ENCODE assay signal across 1 cellular context in genomic region chr1:51304360-51304759, GRCh38.
TF ChIP-seq lines count a peak whose summit lies in the region.

No MANE protein-coding gene starts in this region.

TF ChIP-seq in GM12878, 131 proteins besides CTCF, POLR2A, EP300 and RAD21:
- no peak for TF ChIP-seq ZNF687 (IDR thresholded peaks at IDR 0.05)
- TF ChIP-seq PKNOX1 (IDR thresholded peaks at IDR 0.05): no peak
- TF ChIP-seq IRF5 (IDR thresholded peaks at IDR 0.05; ENCODE audit: borderline replicate concordance): no peak
- TF ChIP-seq NR2F1 (conservative IDR thresholded peaks at IDR 0.05): no peak
- no peak for TF ChIP-seq SUZ12 (IDR thresholded peaks at IDR 0.05; ENCODE audit: unreplicated experiment)
- no peak for TF ChIP-seq NRF1 (conservative IDR thresholded peaks at IDR 0.05; ENCODE audit: low read depth, low read length)
- no peak for TF ChIP-seq SRF (IDR thresholded peaks at IDR 0.05; ENCODE audit: low read depth in 2 of 2, low read length in 2 of 2)
- no peak for TF ChIP-seq CBX3 (IDR thresholded peaks at IDR 0.05; ENCODE audit: borderline replicate concordance, low read depth)
- TF ChIP-seq SMAD1 (IDR thresholded peaks at IDR 0.05; ENCODE audit: low read depth, partially characterized antibody): no peak
- no peak for TF ChIP-seq YBX1 (IDR thresholded peaks at IDR 0.05)
- no peak for TF ChIP-seq SUPT20H (IDR thresholded peaks at IDR 0.05; ENCODE audit: borderline replicate concordance, control insufficient read depth, low read depth, low read length)
- TF ChIP-seq SP1 (IDR thresholded peaks at IDR 0.05; ENCODE audit: low read depth, low read length): no peak
- no peak for TF ChIP-seq MLLT1 (IDR thresholded peaks at IDR 0.05)
- TF ChIP-seq HDGF (IDR thresholded peaks at IDR 0.05): no peak
- no peak for TF ChIP-seq ZNF24 (IDR thresholded peaks at IDR 0.05)
- TF ChIP-seq MEF2A (IDR thresholded peaks at IDR 0.05; ENCODE audit: insufficient read depth, low read depth, low read length): no peak
- TF ChIP-seq BCL11A (IDR thresholded peaks at IDR 0.05; ENCODE audit: low read depth, low read length): no peak
- TF ChIP-seq TCF3 (IDR thresholded peaks at IDR 0.05; ENCODE audit: borderline replicate concordance, insufficient read depth, low read depth, low read length): no peak
